8 cellular contexts compared by ENCODE assay signal in the genomic region with DNA sequence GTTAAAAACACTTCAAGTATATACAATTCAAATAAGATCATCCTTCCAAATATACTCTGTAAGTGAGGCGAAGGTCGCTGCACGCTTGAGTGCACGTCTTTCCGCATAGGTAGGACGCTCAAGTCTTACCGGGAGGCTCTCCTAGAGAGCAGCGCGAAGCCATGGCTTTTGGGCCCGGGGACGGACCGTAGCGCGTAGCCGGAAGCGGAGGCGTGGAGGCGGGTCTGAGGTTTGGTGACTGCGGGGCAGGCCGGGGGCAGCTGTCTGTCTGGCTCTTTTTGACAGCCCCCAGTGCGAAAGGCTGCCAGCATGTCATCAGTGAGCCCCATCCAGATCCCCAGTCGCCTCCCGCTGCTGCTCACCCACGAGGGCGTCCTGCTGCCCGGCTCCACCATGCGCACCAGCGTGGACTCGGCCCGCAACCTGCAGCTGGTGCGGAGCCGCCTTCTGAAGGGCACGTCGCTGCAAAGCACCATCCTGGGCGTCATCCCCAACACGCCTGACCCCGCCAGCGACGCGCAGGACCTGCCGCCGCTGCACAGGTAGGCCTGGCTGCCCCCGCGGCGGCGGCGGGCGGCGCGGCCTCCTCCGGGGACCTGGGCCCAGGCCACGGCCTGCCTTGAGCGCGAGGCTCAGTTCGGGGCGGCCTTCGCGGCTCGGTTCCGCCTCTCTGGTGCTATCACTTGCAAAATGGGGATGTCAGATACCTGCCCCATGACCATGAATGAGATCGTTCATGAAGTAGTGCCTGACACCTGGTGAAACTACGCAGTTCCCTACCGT. TPM values are rescaled to one million over a fixed set of nuclear protein-coding genes. Genes with fewer than 3 reads are reported as not detected.
DNase-seq lines count a peak whose midpoint lies in the region; ATAC-seq, FAIRE-seq and TF ChIP-seq lines count a peak whose summit lies in the region.

A gene with protein sequence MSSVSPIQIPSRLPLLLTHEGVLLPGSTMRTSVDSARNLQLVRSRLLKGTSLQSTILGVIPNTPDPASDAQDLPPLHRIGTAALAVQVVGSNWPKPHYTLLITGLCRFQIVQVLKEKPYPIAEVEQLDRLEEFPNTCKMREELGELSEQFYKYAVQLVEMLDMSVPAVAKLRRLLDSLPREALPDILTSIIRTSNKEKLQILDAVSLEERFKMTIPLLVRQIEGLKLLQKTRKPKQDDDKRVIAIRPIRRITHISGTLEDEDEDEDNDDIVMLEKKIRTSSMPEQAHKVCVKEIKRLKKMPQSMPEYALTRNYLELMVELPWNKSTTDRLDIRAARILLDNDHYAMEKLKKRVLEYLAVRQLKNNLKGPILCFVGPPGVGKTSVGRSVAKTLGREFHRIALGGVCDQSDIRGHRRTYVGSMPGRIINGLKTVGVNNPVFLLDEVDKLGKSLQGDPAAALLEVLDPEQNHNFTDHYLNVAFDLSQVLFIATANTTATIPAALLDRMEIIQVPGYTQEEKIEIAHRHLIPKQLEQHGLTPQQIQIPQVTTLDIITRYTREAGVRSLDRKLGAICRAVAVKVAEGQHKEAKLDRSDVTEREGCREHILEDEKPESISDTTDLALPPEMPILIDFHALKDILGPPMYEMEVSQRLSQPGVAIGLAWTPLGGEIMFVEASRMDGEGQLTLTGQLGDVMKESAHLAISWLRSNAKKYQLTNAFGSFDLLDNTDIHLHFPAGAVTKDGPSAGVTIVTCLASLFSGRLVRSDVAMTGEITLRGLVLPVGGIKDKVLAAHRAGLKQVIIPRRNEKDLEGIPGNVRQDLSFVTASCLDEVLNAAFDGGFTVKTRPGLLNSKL (plus strand): TSS at position 221 of the 783 bp plus-strand sequence. CDS start 89 bp downstream, at position 310.

- H3K36me3 ChIP-seq in keratinocyte (ENCODE audit: control insufficient read depth in 2 of 2, extremely low read depth in 1 of 2, insufficient read depth in 2 of 2, low read length in 2 of 2): no peaks in the 10 kb centered on the region

- ATAC-seq in GM19023 (IDR thresholded peaks at IDR 0.05; ENCODE audit: unreplicated experiment) (peak; percentile 96), HG03280 (IDR thresholded peaks at IDR 0.05; ENCODE audit: unreplicated experiment) (peak; percentile 97)

- H3K79me2 ChIP-seq in keratinocyte (ENCODE audit: control insufficient read depth, insufficient read depth, low read length): peaks cover 51% of the 10 kb centered on the region

- peak within 1 kb of the TSS; percentile 89 for H3K9ac ChIP-seq in keratinocyte (ENCODE audit: control insufficient read depth, extremely low read depth, insufficient read depth, low read length)

- peak within 1 kb of the TSS; percentile 82 for H3K27ac ChIP-seq in keratinocyte (ENCODE audit: control insufficient read depth, insufficient read depth, low read length)

- no peaks in the 10 kb centered on the region for H3K27me3 ChIP-seq in keratinocyte (ENCODE audit: control insufficient read depth, extremely low read depth, insufficient read depth, low read length)

- H3K9me3 ChIP-seq in keratinocyte (ENCODE audit: control insufficient read depth, low read depth, low read length): no peaks in the 10 kb centered on the region

- peak within 1 kb of the TSS; percentile 84 for H3K4me2 ChIP-seq in keratinocyte (ENCODE audit: control insufficient read depth, extremely low read depth, insufficient read depth, low read depth, low read length)

- DNase-seq in AG09319 (ENCODE audit: extremely low read depth, low read depth): peak; percentile 54
- DNase-seq in NCI-H446 (lab: John Stamatoyannopoulos, UW): peak; percentile 24 to 77
- peak; percentile 95 for DNase-seq in activated CD4-positive, CD25-positive, alpha-beta regulatory T cell treated with anti-CD3 and anti-CD28 coated beads, Interleukin-2, amount 50 U/mL, for 72 hours
- peak; percentile 91 for DNase-seq in cerebellar cortex (ENCODE audit: low spot score)
- DNase-seq in keratinocyte (ENCODE audit: low read depth, low spot score): peak; percentile 30
- DNase-seq in stimulated activated CD4-positive, alpha-beta T cell treated with anti-CD3 and anti-CD28 coated beads, Interleukin-12 subunit alpha, Interleukin-12 subunit beta, amount 100 ng/mL, for 48 hours (ENCODE audit: low read depth in 2 of 3, low spot score in 1 of 3): peak; percentile 88 to 94 (median 90)

- H3K9me1 ChIP-seq in keratinocyte (ENCODE audit: control insufficient read depth, extremely low read depth, insufficient read depth, low read length): no peaks in the 10 kb centered on the region

- H4K20me1 ChIP-seq in keratinocyte (ENCODE audit: control insufficient read depth, extremely low read depth, insufficient read depth, low read length): no peaks in the 10 kb centered on the region

- FAIRE-seq in keratinocyte (lab: Jason Lieb, UNC): peak; percentile 66

- peak within 1 kb of the TSS; percentile 70 to 86 (median 71) for H3K4me3 ChIP-seq in keratinocyte (ENCODE audit: control insufficient read depth in 2 of 3, extremely low read depth in 1 of 3, insufficient read depth in 2 of 3, low read depth in 1 of 3, low read length in 3 of 3)

- dilution Hi-C loops in keratinocyte (cut with MboI; ENCODE audit: extremely low pct_ligation_motif_present, low sequenced_read_pairs): no loop called here

- H2AFZ ChIP-seq in keratinocyte (ENCODE audit: control insufficient read depth, low read length): peak within 1 kb of the TSS; percentile 98

- no peak for TF ChIP-seq CTCF in AG09319 (IDR thresholded peaks at IDR 0.05; ENCODE audit: low read depth, low read length)
- TF ChIP-seq CTCF in keratinocyte (optimal IDR thresholded peaks at IDR 0.05 in 1 of 3, IDR thresholded peaks at IDR 0.05 in 1 of 3, conservative IDR thresholded peaks at IDR 0.05 in 1 of 3; ENCODE audit: extremely low read depth in 1 of 3, insufficient read depth in 2 of 3, low read length in 3 of 3): no peak

- peaks cover 22% of the 10 kb centered on the region for H3K4me1 ChIP-seq in keratinocyte (ENCODE audit: control insufficient read depth, extremely low read depth, insufficient read depth, low read length)

RNA-seq across cellular contexts. Expression of the gene that starts here (rescaled TPM):
- 34.6 to 50.6 TPM (median 49.4 TPM) in 3 replicates for polyA plus RNA-seq in keratinocyte
- 26.1 TPM for polyA plus RNA-seq in keratinocyte (2011; ENCODE audit: low read depth)
- 24.7 and 41.0 TPM in 2 replicates for polyA plus RNA-seq in keratinocyte (2011; cell fraction: cytosol; rRNA removed)
- 51.8 and 58.2 TPM in 2 replicates for polyA plus RNA-seq in keratinocyte (2011; cell fraction: nucleus; rRNA removed)
- polyA plus RNA-seq in keratinocyte (2012; ENCODE audit: low replicate concordance): 23.8 and 30.7 TPM in 2 replicates
- polyA minus RNA-seq in keratinocyte: 24.5 to 95.9 TPM (median 69.9 TPM) in 3 replicates
- polyA minus RNA-seq in keratinocyte (2011; cell fraction: cytosol; rRNA and poly(A)+ RNA removed): 75.6 TPM
- 55.9 and 89.4 TPM in 2 replicates for polyA minus RNA-seq in keratinocyte (2011; cell fraction: nucleus; rRNA and poly(A)+ RNA removed)

Comparison
In these comparisons a context has a peak if more than half of its experiments do, and no peak if none do; other contexts are left out.
1. Peak in every context shown above with its lines: DNase-seq, ATAC-seq, H3K4me3 ChIP-seq and H3K27ac ChIP-seq.
2. DNase-seq: peak in every context shown above with its lines; median percentile 95 in activated CD4-positive, CD25-positive, alpha-beta regulatory T cell treated with anti-CD3 and anti-CD28 coated beads, Interleukin-2, amount 50 U/mL, for 72 hours; 91 in cerebellar cortex; 90 in stimulated activated CD4-positive, alpha-beta T cell treated with anti-CD3 and anti-CD28 coated beads, Interleukin-12 subunit alpha, Interleukin-12 subunit beta, amount 100 ng/mL, for 48 hours; 54 in AG09319; 50 in NCI-H446; 30 in keratinocyte.